ENCODE assay signal across 26 cellular contexts in genomic region chr12:129025055-129025454, GRCh38.
"Had no signal": no experiment of that assay in that cellular context is flagged by ENCODE, and none has a peak within 500 bp of the region (broad histone marks: within the 10 kb centered on the region; RNA-seq: fewer than 3 reads in every experiment).

No MANE protein-coding gene starts in this region.

- H3K27ac ChIP-seq: neural progenitor cell, neutrophil, ovary, parathyroid adenoma, psoas muscle, right lobe of liver, sigmoid colon, stomach, thoracic aorta, thyroid gland, tibial nerve, upper lobe of left lung, uterus had no signal

- DNase-seq: naive thymus-derived CD4-positive, alpha-beta T cell; natural killer cell; ovary; posterior cingulate gyrus; psoas muscle; right cardiac atrium; right lobe of liver; sigmoid colon; small intestine; stimulated activated CD4-positive, alpha-beta T cell treated with anti-CD3 and anti-CD28 coated beads, Interleukin-15, amount 100 ng/mL, for 24 hours; stimulated activated CD4-positive, alpha-beta T cell treated with anti-CD3 and anti-CD28 coated beads, Interleukin-2, amount 100 ng/mL, for 24 hours; stimulated activated CD4-positive, alpha-beta T cell treated with anti-CD3 and anti-CD28 coated beads, Interleukin-2, amount 100 ng/mL, for 48 hours; stimulated activated CD4-positive, alpha-beta T cell treated with anti-CD3 and anti-CD28 coated beads, Interleukin-4, amount 100 ng/mL, for 24 hours; stimulated activated naive B cell treated with anti-CD40 and anti-IgM and Interleukin-4, amounts not matched to agents 10 μg/mL and 1 μg/mL and 100 μg/mL, for 72 hours; stimulated activated naive CD4-positive, alpha-beta T cell treated with Interleukin-2 at 50 U/mL for 16 hours; stomach; thyroid gland; trophoblast cell; upper lobe of left lung; uterus had no signal

- H3K27me3 ChIP-seq: neural progenitor cell, neutrophil, ovary, right lobe of liver, thyroid gland, tibial nerve, upper lobe of left lung, uterus had no signal

- H3K4me2 ChIP-seq: neural progenitor cell had no signal

- FAIRE-seq: small intestine had no signal

- H3K4me1 ChIP-seq: neural progenitor cell, parathyroid adenoma, psoas muscle, right lobe of liver, sigmoid colon, stomach, tibial nerve, uterus had no signal

- H3K79me2 ChIP-seq: parathyroid adenoma had no signal

- H3K9me3 ChIP-seq: neutrophil, ovary, right lobe of liver, thyroid gland had no signal

- H3K9ac ChIP-seq: neural progenitor cell, parathyroid adenoma had no signal

- H2AFZ ChIP-seq: neural progenitor cell, parathyroid adenoma had no signal

- H3K36me3 ChIP-seq: neural progenitor cell, neutrophil, ovary, right lobe of liver, sigmoid colon, stomach, thoracic aorta, thyroid gland, tibial nerve, upper lobe of left lung, uterus had no signal

- ATAC-seq: naive thymus-derived CD4-positive, alpha-beta T cell; natural killer cell; psoas muscle; right cardiac atrium; right lobe of liver; stimulated activated effector memory CD8-positive, alpha-beta T cell treated with anti-CD3 and anti-CD28 coated beads, Interleukin-12 subunit alpha, Interleukin-12 subunit beta, amount 100 ng/mL, for 72 hours; stimulated activated naive B cell treated with anti-CD40 and anti-IgM and Interleukin-4, amounts not matched to agents 10 μg/mL and 1 μg/mL and 100 μg/mL, for 72 hours had no signal

- H3K4me3 ChIP-seq: neural progenitor cell, ovary, psoas muscle, right lobe of liver, sigmoid colon, stomach, thoracic aorta, thyroid gland, tibial nerve, upper lobe of left lung, uterus had no signal
